In the genomic region with DNA sequence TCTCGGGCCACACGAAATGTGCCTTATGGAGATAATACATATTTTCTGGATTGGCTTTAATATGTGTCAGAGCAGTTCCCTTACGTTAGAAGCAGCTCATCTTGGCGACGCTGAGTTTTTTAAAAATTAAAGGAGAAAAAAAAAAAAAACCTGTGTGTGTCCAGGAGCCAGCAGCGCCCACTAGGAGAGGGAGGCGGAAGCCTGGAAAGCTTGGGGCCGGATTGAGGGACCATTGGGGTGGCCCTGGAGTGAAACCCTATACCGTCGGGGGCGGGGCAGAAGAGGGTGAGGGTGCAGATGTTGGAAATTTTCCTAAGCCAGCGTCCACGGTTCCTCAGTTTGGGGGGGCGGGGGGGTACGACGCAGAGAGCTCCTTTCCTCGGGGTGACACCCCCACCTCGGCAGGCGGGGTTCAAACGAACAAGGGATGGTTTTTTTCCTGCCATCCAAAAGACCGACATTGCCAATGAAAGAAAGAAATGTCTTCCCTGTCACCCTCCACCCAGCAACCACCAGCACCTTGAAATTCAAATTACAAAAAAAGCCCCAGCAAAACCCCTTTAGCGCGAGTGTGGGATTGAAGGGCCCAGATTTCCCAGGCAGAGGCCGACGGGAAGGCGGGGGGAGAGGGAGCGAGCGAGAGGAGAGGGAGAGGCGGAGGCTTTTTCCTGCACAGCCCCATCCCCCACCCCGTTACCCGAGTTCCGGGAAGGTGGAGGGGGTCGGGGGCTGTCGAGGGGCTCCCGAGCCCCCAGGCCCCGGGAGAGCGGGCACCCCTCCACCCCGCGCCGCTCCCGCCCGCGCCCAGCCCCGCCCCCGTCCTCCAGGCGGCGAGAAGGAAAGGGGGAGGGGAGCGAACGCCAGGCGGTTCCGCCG, we compare ENCODE assay signal across 1 cellular context.
A peak's percentile ranks its signal among the peaks of the same experiment; 100 is the strongest.
TF ChIP-seq lines count a peak whose summit lies in the region.

No MANE protein-coding gene starts in this region.

TF ChIP-seq in HEK293, 187 proteins besides CTCF, POLR2A, EP300 and RAD21 (continued from another document):
- TF ChIP-seq ZFP41 (tag by site-specific recombination; IDR thresholded peaks at IDR 0.05; ENCODE audit: borderline replicate concordance) (no peak), ZNF184 (tag by site-specific recombination; IDR thresholded peaks at IDR 0.05) (no peak), ZNF335 (tag by site-specific recombination; conservative IDR thresholded peaks at IDR 0.05) (peak; percentile 82), GLIS2 (tag by site-specific recombination; IDR thresholded peaks at IDR 0.05) (0 out of 2 replicates have a peak, but pooled peaks have one; percentile 22), ZNF362 (tag by site-specific recombination; IDR thresholded peaks at IDR 0.05) (0 out of 2 replicates have a peak, but pooled peaks have one; percentile 58), ZNF155 (tag by site-specific recombination; IDR thresholded peaks at IDR 0.05) (no peak)
